25 cellular contexts compared by ENCODE assay signal in the genomic region with DNA sequence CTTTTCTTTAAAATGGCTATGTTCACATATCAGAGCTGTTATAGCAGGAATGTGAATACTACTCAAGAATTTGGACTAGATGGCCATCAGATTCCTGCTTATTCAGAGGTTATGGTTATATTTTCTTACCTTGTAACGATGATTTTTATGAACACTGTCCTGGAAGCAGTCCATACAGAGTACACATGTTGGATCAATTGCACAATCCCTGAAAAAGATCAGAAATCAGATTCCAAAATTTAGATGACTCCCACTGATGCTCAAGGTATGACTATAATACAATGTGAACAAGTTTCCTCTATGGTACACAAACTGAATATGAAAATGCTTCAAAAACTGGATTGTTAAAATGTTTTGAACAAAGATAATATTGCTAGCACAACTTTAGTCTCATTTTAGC. TPM values are rescaled to one million over a fixed set of nuclear protein-coding genes. Genes with fewer than 3 reads are reported as not detected.
DNase-seq lines count a peak whose midpoint lies in the region; ATAC-seq and TF ChIP-seq lines count a peak whose summit lies in the region.
"Had no signal": no experiment of that assay in that cellular context is flagged by ENCODE, and none has a peak within 500 bp of the region (broad histone marks: within the 10 kb centered on the region; RNA-seq: fewer than 3 reads in every experiment).

No MANE protein-coding gene starts in this region.

- H3K9me3 ChIP-seq in adipocyte (ENCODE audit: control insufficient read depth, low read length) = no peaks in the 10 kb centered on the region
- no peaks in the 10 kb centered on the region for H3K9me3 ChIP-seq in T-helper 17 cell (ENCODE audit: control insufficient read depth, low read length, poor library complexity, severe bottlenecking)
- H3K9me3 ChIP-seq in body of pancreas = no peaks in the 10 kb centered on the region
- H3K9me3 ChIP-seq in mesenchymal stem cell (ENCODE audit: control insufficient read depth, low read length) = no peaks in the 10 kb centered on the region
- H3K9me3 ChIP-seq: A549, BE2C had no signal

- no peak overlapping the region for H3K4ac ChIP-seq in mesenchymal stem cell (ENCODE audit: low read depth in 1 of 2, low read length in 2 of 2)

- H3K4me3 Mint-ChIP-seq in activated naive CD8-positive, alpha-beta T cell = no peak overlapping the region
- H3K4me3 Mint-ChIP-seq in activated naive CD8-positive, alpha-beta T cell treated with anti-CD3 and anti-CD28 coated beads, Interleukin-2, amount 50 U/mL, for 24 hours = no peak overlapping the region
- no peak overlapping the region for H3K4me3 Mint-ChIP-seq in memory B cell
- H3K4me3 Mint-ChIP-seq in stimulated activated effector memory CD8-positive, alpha-beta T cell treated with anti-CD3 and anti-CD28 coated beads, Interleukin-12 subunit alpha, Interleukin-12 subunit beta, amount 100 ng/mL, for 72 hours = no peak overlapping the region
- H3K4me3 Mint-ChIP-seq in T-helper 17 cell = no peak overlapping the region
- H3K4me3 Mint-ChIP-seq: CD14-positive monocyte; CD4-positive, alpha-beta T cell; CD8-positive, alpha-beta memory T cell; GM23338; H9 had no signal

- H3K27me3 Mint-ChIP-seq in activated naive CD8-positive, alpha-beta T cell = no peaks in the 10 kb centered on the region
- H3K27me3 Mint-ChIP-seq in activated naive CD8-positive, alpha-beta T cell treated with anti-CD3 and anti-CD28 coated beads, Interleukin-2, amount 50 U/mL, for 24 hours = no peaks in the 10 kb centered on the region
- H3K27me3 Mint-ChIP-seq in memory B cell (no peaks in the 10 kb centered on the region), T-helper 17 cell (no peaks in the 10 kb centered on the region)
- H3K27me3 Mint-ChIP-seq: CD4-positive, alpha-beta T cell; CD8-positive, alpha-beta memory T cell had no signal

- H3K14ac ChIP-seq in mesenchymal stem cell (ENCODE audit: low read length in 2 of 2) = no peak overlapping the region

- H2AFZ ChIP-seq in mesenchymal stem cell (ENCODE audit: low read depth, low read length) = no peak overlapping the region
- H2AFZ ChIP-seq: GM23338 had no signal

- H3K27me3 ChIP-seq in adipocyte (replicated peaks; ENCODE audit: control insufficient read depth, insufficient read depth, low read length) (no peaks in the 10 kb centered on the region), body of pancreas (no peaks in the 10 kb centered on the region), mesenchymal stem cell (ENCODE audit: control insufficient read depth in 1 of 2, insufficient read depth in 1 of 2, low read length in 2 of 2) (no peaks in the 10 kb centered on the region)
- H3K27me3 ChIP-seq: BE2C; BLaER1 treated with 17β-estradiol and CSF1 and Interleukin-3, amounts not matched to agents 10 nM and 100 nM had no signal

- peaks cover 36% of the 10 kb centered on the region for H3K36me3 ChIP-seq in adipocyte (ENCODE audit: control insufficient read depth, insufficient read depth, low read length, severe bottlenecking)
- peaks cover 0 to 7% of the 10 kb centered on the region in 2 donors for H3K36me3 ChIP-seq in body of pancreas (replicated peaks in 1 of 2; ENCODE audit: insufficient read depth in 1 of 2, low read depth in 2 of 2)
- peaks cover 13 to 50% of the 10 kb centered on the region in 2 experiments for H3K36me3 ChIP-seq in mesenchymal stem cell (ENCODE audit: control insufficient read depth in 1 of 2, insufficient read depth in 2 of 2, low read depth in 1 of 2, low read length in 2 of 2)

- no peak overlapping the region for H3K4me2 ChIP-seq in mesenchymal stem cell (ENCODE audit: low read length, poor library complexity, severe bottlenecking)
- H3K4me2 ChIP-seq: A549; BLaER1 treated with 17β-estradiol and CSF1 and Interleukin-3, amounts not matched to agents 10 nM and 100 nM; GM23338 had no signal

- H2BK15ac ChIP-seq in mesenchymal stem cell (ENCODE audit: low read depth, poor library complexity, severe bottlenecking) = no peak overlapping the region

- H3K4me1 ChIP-seq in adipocyte (ENCODE audit: control insufficient read depth, insufficient read depth, low read length) (peaks cover 21% of the 10 kb centered on the region), body of pancreas (peaks cover 5% of the 10 kb centered on the region), mesenchymal stem cell (ENCODE audit: control insufficient read depth, insufficient read depth, low read depth, low read length) (peaks cover 2% of the 10 kb centered on the region)
- H3K4me1 ChIP-seq: A549; BE2C; BLaER1 treated with 17β-estradiol and CSF1 and Interleukin-3, amounts not matched to agents 10 nM and 100 nM had no signal

- no peak overlapping the region for H2BK5ac ChIP-seq in mesenchymal stem cell (ENCODE audit: low read depth, low read length, poor library complexity, severe bottlenecking)

- H3K79me1 ChIP-seq in mesenchymal stem cell (replicated peaks; ENCODE audit: low read length, poor library complexity, severe bottlenecking) = peaks cover 13% of the 10 kb centered on the region

- peak overlapping the region; percentile 7 for H3K27ac Mint-ChIP-seq in activated naive CD8-positive, alpha-beta T cell
- no peak overlapping the region for H3K27ac Mint-ChIP-seq in activated naive CD8-positive, alpha-beta T cell treated with anti-CD3 and anti-CD28 coated beads, Interleukin-2, amount 50 U/mL, for 24 hours
- H3K27ac Mint-ChIP-seq in memory B cell = peak overlapping the region; percentile 11
- peak overlapping the region; percentile 48 for H3K27ac Mint-ChIP-seq in stimulated activated effector memory CD8-positive, alpha-beta T cell treated with anti-CD3 and anti-CD28 coated beads, Interleukin-12 subunit alpha, Interleukin-12 subunit beta, amount 100 ng/mL, for 72 hours
- no peak overlapping the region for H3K27ac Mint-ChIP-seq in T-helper 17 cell
- H3K27ac Mint-ChIP-seq: CD14-positive monocyte; CD4-positive, alpha-beta T cell; GM23338; H9 had no signal

- no peak overlapping the region for H3K4me3 ChIP-seq in adipocyte (ENCODE audit: low read length)
- H3K4me3 ChIP-seq in body of pancreas = no peak overlapping the region
- no peak overlapping the region for H3K4me3 ChIP-seq in mesenchymal stem cell (ENCODE audit: insufficient read depth in 1 of 2, low read depth in 1 of 2, low read length in 2 of 2)
- H3K4me3 ChIP-seq: A549; BLaER1 treated with 17β-estradiol and CSF1 and Interleukin-3, amounts not matched to agents 10 nM and 100 nM; GM12878; GM23338 had no signal

- H3K27ac ChIP-seq in body of pancreas (no peak overlapping the region), mesenchymal stem cell (ENCODE audit: low read length, poor library complexity, severe bottlenecking) (no peak overlapping the region)
- H3K27ac ChIP-seq: A549; BLaER1 treated with 17β-estradiol and CSF1 and Interleukin-3, amounts not matched to agents 10 nM and 100 nM had no signal

- no peaks in the 10 kb centered on the region for H3K9me3 Mint-ChIP-seq in activated naive CD8-positive, alpha-beta T cell (ENCODE audit: low read depth)
- no peaks in the 10 kb centered on the region for H3K9me3 Mint-ChIP-seq in activated naive CD8-positive, alpha-beta T cell treated with anti-CD3 and anti-CD28 coated beads, Interleukin-2, amount 50 U/mL, for 24 hours
- no peaks in the 10 kb centered on the region for H3K9me3 Mint-ChIP-seq in memory B cell
- no peaks in the 10 kb centered on the region for H3K9me3 Mint-ChIP-seq in stimulated activated effector memory CD8-positive, alpha-beta T cell treated with anti-CD3 and anti-CD28 coated beads, Interleukin-12 subunit alpha, Interleukin-12 subunit beta, amount 100 ng/mL, for 72 hours
- H3K9me3 Mint-ChIP-seq: CD14-positive monocyte; CD4-positive, alpha-beta T cell; CD8-positive, alpha-beta memory T cell; GM23338 had no signal

- H3K36me3 Mint-ChIP-seq in activated naive CD8-positive, alpha-beta T cell = peaks cover 15% of the 10 kb centered on the region
- peaks cover 46% of the 10 kb centered on the region for H3K36me3 Mint-ChIP-seq in activated naive CD8-positive, alpha-beta T cell treated with anti-CD3 and anti-CD28 coated beads, Interleukin-2, amount 50 U/mL, for 24 hours (ENCODE audit: low read depth)
- H3K36me3 Mint-ChIP-seq in memory B cell (peaks cover 19% of the 10 kb centered on the region), T-helper 17 cell (ENCODE audit: low read depth) (peaks cover 7% of the 10 kb centered on the region)
- H3K36me3 Mint-ChIP-seq in stimulated activated effector memory CD8-positive, alpha-beta T cell treated with anti-CD3 and anti-CD28 coated beads, Interleukin-12 subunit alpha, Interleukin-12 subunit beta, amount 100 ng/mL, for 72 hours = peaks cover 85% of the 10 kb centered on the region

- 83 to 90% methylated on average over 1 of the region's 1 CpG for WGBS in body of pancreas, 2 donors
- WGBS in mesenchymal stem cell = no CpG with 5 or more reads among the region's 1 CpG

- TF ChIP-seq CTCF in body of pancreas (IDR thresholded peaks at IDR 0.05) = no peak

- intact Hi-C loops in body of pancreas (cut with DNase I) = no loop called here

- no peak overlapping the region for H4K91ac ChIP-seq in mesenchymal stem cell (ENCODE audit: low read length)

- TF ChIP-seq POLR2A in body of pancreas (IDR thresholded peaks at IDR 0.05) = no peak

- H3K18ac ChIP-seq in mesenchymal stem cell (ENCODE audit: low read depth in 1 of 2, low read length in 2 of 2) = no peak overlapping the region

- no peak overlapping the region for H3K23ac ChIP-seq in mesenchymal stem cell (ENCODE audit: low read length in 2 of 2)

- peaks cover 30% of the 10 kb centered on the region for H3K4me1 Mint-ChIP-seq in activated naive CD8-positive, alpha-beta T cell (ENCODE audit: low read depth)
- peaks cover 2% of the 10 kb centered on the region for H3K4me1 Mint-ChIP-seq in activated naive CD8-positive, alpha-beta T cell treated with anti-CD3 and anti-CD28 coated beads, Interleukin-2, amount 50 U/mL, for 24 hours
- H3K4me1 Mint-ChIP-seq in memory B cell (peaks cover 14% of the 10 kb centered on the region), T-helper 17 cell (peaks cover 24% of the 10 kb centered on the region)
- peaks cover 25% of the 10 kb centered on the region for H3K4me1 Mint-ChIP-seq in stimulated activated effector memory CD8-positive, alpha-beta T cell treated with anti-CD3 and anti-CD28 coated beads, Interleukin-12 subunit alpha, Interleukin-12 subunit beta, amount 100 ng/mL, for 72 hours

- no peak overlapping the region for H2BK120ac ChIP-seq in mesenchymal stem cell (ENCODE audit: low read depth, low read length)

- no peak for ATAC-seq in activated naive CD8-positive, alpha-beta T cell treated with anti-CD3 and anti-CD28 coated beads, Interleukin-2, amount 50 U/mL, for 24 hours
- ATAC-seq in memory B cell (ENCODE audit: low read depth) = no peak
- no peak for ATAC-seq in stimulated activated effector memory CD8-positive, alpha-beta T cell treated with anti-CD3 and anti-CD28 coated beads, Interleukin-12 subunit alpha, Interleukin-12 subunit beta, amount 100 ng/mL, for 72 hours
- ATAC-seq in T-helper 17 cell = no peak
- ATAC-seq in body of pancreas = no peak
- ATAC-seq: A549, GM12878, GM23338, HCT116 had no signal

- H2BK12ac ChIP-seq in mesenchymal stem cell (ENCODE audit: low read length in 2 of 2) = no peak overlapping the region

- H2AK5ac ChIP-seq in mesenchymal stem cell (ENCODE audit: low read length, severe bottlenecking) = no peak overlapping the region

- no peak overlapping the region for H4K8ac ChIP-seq in mesenchymal stem cell (ENCODE audit: low read length)

- no peak overlapping the region for H3K9ac ChIP-seq in adipocyte (ENCODE audit: low read length)
- no peak overlapping the region for H3K9ac ChIP-seq in mesenchymal stem cell (ENCODE audit: low read length)
- H3K9ac ChIP-seq: BLaER1 treated with 17β-estradiol and CSF1 and Interleukin-3, amounts not matched to agents 10 nM and 100 nM had no signal

- DNase-seq in activated naive CD8-positive, alpha-beta T cell treated with anti-CD3 and anti-CD28 coated beads, Interleukin-2, amount 50 U/mL, for 24 hours = no peak
- DNase-seq in adipocyte (ENCODE audit: low read depth) (peak; percentile 28), memory B cell (ENCODE audit: low spot score in 2 of 2) (no peak), T-helper 17 cell (no peak), body of pancreas (no peak), mesenchymal stem cell (no peak)
- no peak for DNase-seq in stimulated activated effector memory CD8-positive, alpha-beta T cell treated with anti-CD3 and anti-CD28 coated beads, Interleukin-12 subunit alpha, Interleukin-12 subunit beta, amount 100 ng/mL, for 72 hours (ENCODE audit: low spot score in 2 of 2)
- DNase-seq: 8988T; ACHN; AML-193; BE2C; CD4-positive, alpha-beta T cell; CD8-positive, alpha-beta memory T cell; DMS 273 treated with DMSO at 0.1 percent for 48 hours; DMS79; EL; GDM1; H9 had no signal

RNA-seq across cellular contexts. Expression of gene UBR1, which starts 23.3 kb away (rescaled TPM):
- total RNA-seq in T-helper 17 cell = 10 to 100 TPM; 42.4 to 56.7 TPM
- 10 to 100 TPM; 18.5 to 29.3 TPM for total RNA-seq in body of pancreas
- polyA plus RNA-seq in mesenchymal stem cell (2013, experiment 1 of 2) = 7.5 TPM
- 7.7 TPM for polyA plus RNA-seq in mesenchymal stem cell (2013, experiment 2 of 2)

RNA-seq across cellular contexts. Expression of gene TMEM62, which starts 50.9 kb away (rescaled TPM):
- total RNA-seq in T-helper 17 cell (10 to 100 TPM; 22.9 to 26.7 TPM), body of pancreas (10 to 100 TPM; 16.1 to 71.9 TPM)
- polyA plus RNA-seq in mesenchymal stem cell (2013, experiment 1 of 2) = 8.5 TPM
- 8.7 TPM for polyA plus RNA-seq in mesenchymal stem cell (2013, experiment 2 of 2)

Comparison
In these comparisons a context has a peak if more than half of its experiments do, and no peak if none do; other contexts are left out.
1. H3K27ac Mint-ChIP-seq: peak in activated naive CD8-positive, alpha-beta T cell (single experiment), memory B cell (single experiment) and stimulated activated effector memory CD8-positive, alpha-beta T cell treated with anti-CD3 and anti-CD28 coated beads, Interleukin-12 subunit alpha, Interleukin-12 subunit beta, amount 100 ng/mL, for 72 hours (single experiment); none in activated naive CD8-positive, alpha-beta T cell treated with anti-CD3 and anti-CD28 coated beads, Interleukin-2, amount 50 U/mL, for 24 hours (single experiment) and T-helper 17 cell (single experiment).